ENCODE assay signal across 22 cellular contexts in genomic region chr2:204665771-204666170, GRCh38.
DNase-seq lines count a peak whose midpoint lies in the region; ATAC-seq and TF ChIP-seq lines count a peak whose summit lies in the region.
"Had no signal": no experiment of that assay in that cellular context is flagged by ENCODE, and none has a peak within 500 bp of the region (broad histone marks: within the 10 kb centered on the region; RNA-seq: fewer than 3 reads in every experiment).

No MANE protein-coding gene starts in this region.

- POLR2A ChIA-PET in Caco-2 (lab: Charles Lee), result no interaction called here

- H3K4me1 ChIP-seq in Caco-2 (peaks cover 86% of the 10 kb centered on the region), adipocyte (ENCODE audit: control insufficient read depth, insufficient read depth, low read length) (peaks cover 44% of the 10 kb centered on the region), lower lobe of right lung (peaks cover 14% of the 10 kb centered on the region), thyroid gland (peaks cover 13 to 28% of the 10 kb centered on the region in 2 donors)

- no peaks in the 10 kb centered on the region for H3K27me3 Mint-ChIP-seq in Caco-2 (ENCODE audit: insufficient read depth, unreplicated experiment)
- H3K27me3 Mint-ChIP-seq in activated naive CD4-positive, alpha-beta T cell treated with anti-CD3 and anti-CD28 coated beads for 36 hours (ENCODE audit: low read depth), result no peaks in the 10 kb centered on the region
- H3K27me3 Mint-ChIP-seq: CD4-positive, alpha-beta T cell had no signal

- H3K4me3 ChIP-seq in Caco-2 (ENCODE audit: low read depth, low read length) (no peak overlapping the region), adipocyte (ENCODE audit: low read length) (peak overlapping the region; percentile 31), lower lobe of right lung (no peak overlapping the region), thyroid gland (replicated peaks in 1 of 3) (no peak overlapping the region)
- H3K4me3 ChIP-seq: adrenal gland, transverse colon had no signal

- peaks cover 36% of the 10 kb centered on the region for H3K4me1 Mint-ChIP-seq in Caco-2 (ENCODE audit: low read depth, unreplicated experiment)
- H3K4me1 Mint-ChIP-seq in activated naive CD4-positive, alpha-beta T cell treated with anti-CD3 and anti-CD28 coated beads for 36 hours (ENCODE audit: low read depth), result no peaks in the 10 kb centered on the region
- H3K4me1 Mint-ChIP-seq: immature natural killer cell; stimulated activated naive CD8-positive, alpha-beta T cell treated with anti-CD3 and anti-CD28 coated beads, Interleukin-15, amount 100 ng/mL, for 72 hours had no signal

- peak overlapping the region; percentile 77 for H3K27ac ChIP-seq in lower lobe of right lung
- H3K27ac ChIP-seq in thyroid gland, result peak overlapping the region; percentile 77 to 85 (median 79)

- H3K27me3 ChIP-seq in Caco-2 (replicated peaks; ENCODE audit: control insufficient read depth, insufficient read depth, low read length), result no peaks in the 10 kb centered on the region
- H3K27me3 ChIP-seq in adipocyte (replicated peaks; ENCODE audit: control insufficient read depth, insufficient read depth, low read length), result no peaks in the 10 kb centered on the region
- no peaks in the 10 kb centered on the region for H3K27me3 ChIP-seq in lower lobe of right lung (ENCODE audit: low read depth)
- H3K27me3 ChIP-seq in thyroid gland, result no peaks in the 10 kb centered on the region
- H3K27me3 ChIP-seq: adrenal gland, transverse colon had no signal

- intact Hi-C loops in Caco-2 (cut with micrococcal nuclease; ENCODE audit: unreplicated experiment), result no loop called here
- intact Hi-C loops in lower lobe of right lung (cut with DNase I), result no loop called here
- intact Hi-C loops in thyroid gland (cut with DNase I), result no loop called here
- intact Hi-C loops in activated naive CD4-positive, alpha-beta T cell treated with anti-CD3 and anti-CD28 coated beads for 36 hours (cut with micrococcal nuclease), result no loop called here

- no peaks in the 10 kb centered on the region for H3K9me3 Mint-ChIP-seq in Caco-2 (ENCODE audit: unreplicated experiment)
- H3K9me3 Mint-ChIP-seq in activated naive CD4-positive, alpha-beta T cell treated with anti-CD3 and anti-CD28 coated beads for 36 hours, result no peaks in the 10 kb centered on the region
- H3K9me3 Mint-ChIP-seq: CD4-positive, alpha-beta T cell; immature natural killer cell; stimulated activated naive CD8-positive, alpha-beta T cell treated with anti-CD3 and anti-CD28 coated beads, Interleukin-15, amount 100 ng/mL, for 72 hours had no signal

- H3K9ac ChIP-seq in adipocyte (ENCODE audit: low read length), result peak overlapping the region; percentile 71

- peaks cover 20% of the 10 kb centered on the region for H3K36me3 Mint-ChIP-seq in Caco-2 (ENCODE audit: insufficient read depth, unreplicated experiment)
- no peaks in the 10 kb centered on the region for H3K36me3 Mint-ChIP-seq in activated naive CD4-positive, alpha-beta T cell treated with anti-CD3 and anti-CD28 coated beads for 36 hours (ENCODE audit: low read depth)
- H3K36me3 Mint-ChIP-seq: immature natural killer cell had no signal

- ATAC-seq in lower lobe of right lung (no peak), HG03095 (IDR thresholded peaks at IDR 0.05; ENCODE audit: unreplicated experiment) (no peak)
- ATAC-seq: activated CD8-positive, alpha-beta T cell treated with anti-CD3 and anti-CD28 coated beads, Interleukin-2, amount 10 ng/mL, durations not matched to agents 7 days and 5 days; HCT116; left ventricle myocardium superior; stimulated activated naive CD8-positive, alpha-beta T cell treated with anti-CD3 and anti-CD28 coated beads, Interleukin-15, amount 100 ng/mL, for 72 hours had no signal

- DNase-seq in Caco-2 (no peak), adipocyte (ENCODE audit: low read depth) (no peak), lower lobe of right lung (no peak), thyroid gland (no peak), T-helper 9 cell (no peak)
- no peak for DNase-seq in activated naive CD4-positive, alpha-beta T cell treated with anti-CD3 and anti-CD28 coated beads for 36 hours
- DNase-seq: activated CD4-positive, CD25-positive, alpha-beta regulatory T cell treated with anti-CD3 and anti-CD28 coated beads, Interleukin-2, amount 50 U/mL, for 72 hours; activated CD8-positive, alpha-beta T cell treated with anti-CD3 and anti-CD28 coated beads, Interleukin-2, amount 10 ng/mL, durations not matched to agents 7 days and 5 days; activated gamma-delta T cell; adrenal gland; CD4-positive, alpha-beta T cell; cortex of kidney; DMS153; GDM1; immature natural killer cell; left ventricle myocardium superior; NCI-H1694 treated with DMSO at 0.1 percent for 48 hours; nucleus accumbens; stimulated activated naive CD8-positive, alpha-beta T cell treated with anti-CD3 and anti-CD28 coated beads, Interleukin-15, amount 100 ng/mL, for 72 hours; transverse colon had no signal

- BruUV-seq in Caco-2 (replicated peaks; lab: Mats Ljungman, UMichigan), result TSS peak; percentile 14

- TF ChIP-seq CTCF in Caco-2 (IDR thresholded peaks at IDR 0.05; ENCODE audit: insufficient read depth in 1 of 2, low read depth in 1 of 2, low read length in 1 of 2, severe bottlenecking in 1 of 2, unreplicated experiment in 1 of 2), result no peak
- no peak for TF ChIP-seq CTCF in lower lobe of right lung (IDR thresholded peaks at IDR 0.05)
- no peak for TF ChIP-seq CTCF in thyroid gland (IDR thresholded peaks at IDR 0.05)

- no peak overlapping the region for H3K4me3 Mint-ChIP-seq in Caco-2 (ENCODE audit: unreplicated experiment)
- H3K4me3 Mint-ChIP-seq in activated naive CD4-positive, alpha-beta T cell treated with anti-CD3 and anti-CD28 coated beads for 36 hours, result no peak overlapping the region
- H3K4me3 Mint-ChIP-seq: activated CD8-positive, alpha-beta T cell treated with anti-CD3 and anti-CD28 coated beads, Interleukin-2, amount 10 ng/mL, durations not matched to agents 7 days and 5 days; CD4-positive, alpha-beta T cell; immature natural killer cell; stimulated activated naive CD8-positive, alpha-beta T cell treated with anti-CD3 and anti-CD28 coated beads, Interleukin-15, amount 100 ng/mL, for 72 hours had no signal

- WGBS in thyroid gland, 2 donors, result 95 to 98% methylated on average over 2 of the region's 2 CpGs

- no peaks in the 10 kb centered on the region for H3K9me3 ChIP-seq in Caco-2
- no peaks in the 10 kb centered on the region for H3K9me3 ChIP-seq in adipocyte (ENCODE audit: control insufficient read depth, low read length)
- no peaks in the 10 kb centered on the region for H3K9me3 ChIP-seq in lower lobe of right lung
- no peaks in the 10 kb centered on the region for H3K9me3 ChIP-seq in thyroid gland
- H3K9me3 ChIP-seq: adrenal gland, transverse colon had no signal

- no peak overlapping the region for H3K27ac Mint-ChIP-seq in Caco-2 (ENCODE audit: unreplicated experiment)
- H3K27ac Mint-ChIP-seq in activated naive CD4-positive, alpha-beta T cell treated with anti-CD3 and anti-CD28 coated beads for 36 hours, result no peak overlapping the region
- H3K27ac Mint-ChIP-seq: activated CD8-positive, alpha-beta T cell treated with anti-CD3 and anti-CD28 coated beads, Interleukin-2, amount 10 ng/mL, durations not matched to agents 7 days and 5 days; CD4-positive, alpha-beta T cell; immature natural killer cell; stimulated activated naive CD8-positive, alpha-beta T cell treated with anti-CD3 and anti-CD28 coated beads, Interleukin-15, amount 100 ng/mL, for 72 hours had no signal

- CTCF ChIA-PET in Caco-2 (lab: Charles Lee), result no interaction called here
- CTCF ChIA-PET in activated naive CD4-positive, alpha-beta T cell treated with anti-CD3 and anti-CD28 coated beads for 36 hours (lab: Charles Lee), result no interaction called here

- TF ChIP-seq POLR2A in thyroid gland (IDR thresholded peaks at IDR 0.05), result no peak

- H3K36me3 ChIP-seq in Caco-2 (ENCODE audit: control insufficient read depth, insufficient read depth, low read length) (no peaks in the 10 kb centered on the region; the same call in 1 of the 2 replicates), adipocyte (ENCODE audit: control insufficient read depth, insufficient read depth, low read length, severe bottlenecking) (no peaks in the 10 kb centered on the region), lower lobe of right lung (no peaks in the 10 kb centered on the region), thyroid gland (no peaks in the 10 kb centered on the region)
- H3K36me3 ChIP-seq: adrenal gland, transverse colon had no signal
